Comparison of ENCODE assay signal across 1 cellular context in the genomic region with DNA sequence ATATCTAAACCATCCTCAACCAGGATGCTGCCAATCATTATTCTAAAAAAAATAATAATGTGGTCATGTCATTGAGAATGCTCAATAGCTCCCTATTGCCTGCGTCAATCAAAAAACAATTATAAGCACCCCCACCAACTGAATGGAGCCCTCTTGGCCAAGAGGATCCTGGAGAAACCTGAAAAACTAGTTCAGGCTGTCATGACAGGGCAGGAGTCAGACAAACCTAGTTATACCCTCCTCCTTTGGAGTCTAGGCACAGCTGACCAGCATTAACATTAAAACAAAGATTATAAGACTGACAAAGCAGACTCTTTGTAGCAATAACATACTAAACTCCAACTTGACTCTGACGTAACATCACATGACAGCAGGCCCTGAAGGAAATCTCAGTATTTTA.
TF ChIP-seq lines count a peak whose summit lies in the region.

No MANE protein-coding gene starts in this region.

TF ChIP-seq in WTC11, 78 proteins besides CTCF, POLR2A, EP300 and RAD21 (continued from another document):
- TF ChIP-seq, protein P1, sequence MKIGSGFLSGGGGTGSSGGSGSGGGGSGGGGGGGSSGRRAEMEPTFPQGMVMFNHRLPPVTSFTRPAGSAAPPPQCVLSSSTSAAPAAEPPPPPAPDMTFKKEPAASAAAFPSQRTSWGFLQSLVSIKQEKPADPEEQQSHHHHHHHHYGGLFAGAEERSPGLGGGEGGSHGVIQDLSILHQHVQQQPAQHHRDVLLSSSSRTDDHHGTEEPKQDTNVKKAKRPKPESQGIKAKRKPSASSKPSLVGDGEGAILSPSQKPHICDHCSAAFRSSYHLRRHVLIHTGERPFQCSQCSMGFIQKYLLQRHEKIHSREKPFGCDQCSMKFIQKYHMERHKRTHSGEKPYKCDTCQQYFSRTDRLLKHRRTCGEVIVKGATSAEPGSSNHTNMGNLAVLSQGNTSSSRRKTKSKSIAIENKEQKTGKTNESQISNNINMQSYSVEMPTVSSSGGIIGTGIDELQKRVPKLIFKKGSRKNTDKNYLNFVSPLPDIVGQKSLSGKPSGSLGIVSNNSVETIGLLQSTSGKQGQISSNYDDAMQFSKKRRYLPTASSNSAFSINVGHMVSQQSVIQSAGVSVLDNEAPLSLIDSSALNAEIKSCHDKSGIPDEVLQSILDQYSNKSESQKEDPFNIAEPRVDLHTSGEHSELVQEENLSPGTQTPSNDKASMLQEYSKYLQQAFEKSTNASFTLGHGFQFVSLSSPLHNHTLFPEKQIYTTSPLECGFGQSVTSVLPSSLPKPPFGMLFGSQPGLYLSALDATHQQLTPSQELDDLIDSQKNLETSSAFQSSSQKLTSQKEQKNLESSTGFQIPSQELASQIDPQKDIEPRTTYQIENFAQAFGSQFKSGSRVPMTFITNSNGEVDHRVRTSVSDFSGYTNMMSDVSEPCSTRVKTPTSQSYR (CRISPR knock-in tag; IDR thresholded peaks at IDR 0.05), result no peak
- TF ChIP-seq SMAD3 (CRISPR knock-in tag; IDR thresholded peaks at IDR 0.05; ENCODE audit: borderline replicate concordance) (no peak), SP1 (CRISPR knock-in tag; conservative IDR thresholded peaks at IDR 0.05) (no peak), ZNF317 (CRISPR knock-in tag; IDR thresholded peaks at IDR 0.05; ENCODE audit: borderline replicate concordance, low read depth) (no peak), NFYB (CRISPR knock-in tag; conservative IDR thresholded peaks at IDR 0.05; ENCODE audit: low read depth) (no peak), ZNF396 (CRISPR knock-in tag; IDR thresholded peaks at IDR 0.05; ENCODE audit: borderline replicate concordance) (no peak), FOXK1 (CRISPR knock-in tag; IDR thresholded peaks at IDR 0.05) (no peak), CREB1 (CRISPR knock-in tag; IDR thresholded peaks at IDR 0.05) (no peak), ZNF121 (CRISPR knock-in tag; IDR thresholded peaks at IDR 0.05) (no peak), CREM (CRISPR knock-in tag; IDR thresholded peaks at IDR 0.05) (no peak), TCF7 (CRISPR knock-in tag; IDR thresholded peaks at IDR 0.05; ENCODE audit: low read depth) (no peak), ZNF423 (CRISPR knock-in tag; IDR thresholded peaks at IDR 0.05) (no peak), OVOL2 (CRISPR knock-in tag; IDR thresholded peaks at IDR 0.05; ENCODE audit: borderline replicate concordance) (no peak)
- TF ChIP-seq, protein P2, sequence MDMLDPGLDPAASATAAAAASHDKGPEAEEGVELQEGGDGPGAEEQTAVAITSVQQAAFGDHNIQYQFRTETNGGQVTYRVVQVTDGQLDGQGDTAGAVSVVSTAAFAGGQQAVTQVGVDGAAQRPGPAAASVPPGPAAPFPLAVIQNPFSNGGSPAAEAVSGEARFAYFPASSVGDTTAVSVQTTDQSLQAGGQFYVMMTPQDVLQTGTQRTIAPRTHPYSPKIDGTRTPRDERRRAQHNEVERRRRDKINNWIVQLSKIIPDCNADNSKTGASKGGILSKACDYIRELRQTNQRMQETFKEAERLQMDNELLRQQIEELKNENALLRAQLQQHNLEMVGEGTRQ (CRISPR knock-in tag; IDR thresholded peaks at IDR 0.05), result no peak
- TF ChIP-seq, protein P3, sequence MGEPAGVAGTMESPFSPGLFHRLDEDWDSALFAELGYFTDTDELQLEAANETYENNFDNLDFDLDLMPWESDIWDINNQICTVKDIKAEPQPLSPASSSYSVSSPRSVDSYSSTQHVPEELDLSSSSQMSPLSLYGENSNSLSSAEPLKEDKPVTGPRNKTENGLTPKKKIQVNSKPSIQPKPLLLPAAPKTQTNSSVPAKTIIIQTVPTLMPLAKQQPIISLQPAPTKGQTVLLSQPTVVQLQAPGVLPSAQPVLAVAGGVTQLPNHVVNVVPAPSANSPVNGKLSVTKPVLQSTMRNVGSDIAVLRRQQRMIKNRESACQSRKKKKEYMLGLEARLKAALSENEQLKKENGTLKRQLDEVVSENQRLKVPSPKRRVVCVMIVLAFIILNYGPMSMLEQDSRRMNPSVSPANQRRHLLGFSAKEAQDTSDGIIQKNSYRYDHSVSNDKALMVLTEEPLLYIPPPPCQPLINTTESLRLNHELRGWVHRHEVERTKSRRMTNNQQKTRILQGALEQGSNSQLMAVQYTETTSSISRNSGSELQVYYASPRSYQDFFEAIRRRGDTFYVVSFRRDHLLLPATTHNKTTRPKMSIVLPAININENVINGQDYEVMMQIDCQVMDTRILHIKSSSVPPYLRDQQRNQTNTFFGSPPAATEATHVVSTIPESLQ (CRISPR knock-in tag; IDR thresholded peaks at IDR 0.05), result no peak
- TF ChIP-seq, protein P4, sequence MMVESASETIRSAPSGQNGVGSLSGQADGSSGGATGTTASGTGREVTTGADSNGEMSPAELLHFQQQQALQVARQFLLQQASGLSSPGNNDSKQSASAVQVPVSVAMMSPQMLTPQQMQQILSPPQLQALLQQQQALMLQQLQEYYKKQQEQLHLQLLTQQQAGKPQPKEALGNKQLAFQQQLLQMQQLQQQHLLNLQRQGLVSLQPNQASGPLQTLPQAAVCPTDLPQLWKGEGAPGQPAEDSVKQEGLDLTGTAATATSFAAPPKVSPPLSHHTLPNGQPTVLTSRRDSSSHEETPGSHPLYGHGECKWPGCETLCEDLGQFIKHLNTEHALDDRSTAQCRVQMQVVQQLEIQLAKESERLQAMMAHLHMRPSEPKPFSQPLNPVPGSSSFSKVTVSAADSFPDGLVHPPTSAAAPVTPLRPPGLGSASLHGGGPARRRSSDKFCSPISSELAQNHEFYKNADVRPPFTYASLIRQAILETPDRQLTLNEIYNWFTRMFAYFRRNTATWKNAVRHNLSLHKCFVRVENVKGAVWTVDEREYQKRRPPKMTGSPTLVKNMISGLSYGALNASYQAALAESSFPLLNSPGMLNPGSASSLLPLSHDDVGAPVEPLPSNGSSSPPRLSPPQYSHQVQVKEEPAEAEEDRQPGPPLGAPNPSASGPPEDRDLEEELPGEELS (CRISPR knock-in tag; IDR thresholded peaks at IDR 0.05), result no peak
